8 cellular contexts compared by ENCODE assay signal in the genomic region with DNA sequence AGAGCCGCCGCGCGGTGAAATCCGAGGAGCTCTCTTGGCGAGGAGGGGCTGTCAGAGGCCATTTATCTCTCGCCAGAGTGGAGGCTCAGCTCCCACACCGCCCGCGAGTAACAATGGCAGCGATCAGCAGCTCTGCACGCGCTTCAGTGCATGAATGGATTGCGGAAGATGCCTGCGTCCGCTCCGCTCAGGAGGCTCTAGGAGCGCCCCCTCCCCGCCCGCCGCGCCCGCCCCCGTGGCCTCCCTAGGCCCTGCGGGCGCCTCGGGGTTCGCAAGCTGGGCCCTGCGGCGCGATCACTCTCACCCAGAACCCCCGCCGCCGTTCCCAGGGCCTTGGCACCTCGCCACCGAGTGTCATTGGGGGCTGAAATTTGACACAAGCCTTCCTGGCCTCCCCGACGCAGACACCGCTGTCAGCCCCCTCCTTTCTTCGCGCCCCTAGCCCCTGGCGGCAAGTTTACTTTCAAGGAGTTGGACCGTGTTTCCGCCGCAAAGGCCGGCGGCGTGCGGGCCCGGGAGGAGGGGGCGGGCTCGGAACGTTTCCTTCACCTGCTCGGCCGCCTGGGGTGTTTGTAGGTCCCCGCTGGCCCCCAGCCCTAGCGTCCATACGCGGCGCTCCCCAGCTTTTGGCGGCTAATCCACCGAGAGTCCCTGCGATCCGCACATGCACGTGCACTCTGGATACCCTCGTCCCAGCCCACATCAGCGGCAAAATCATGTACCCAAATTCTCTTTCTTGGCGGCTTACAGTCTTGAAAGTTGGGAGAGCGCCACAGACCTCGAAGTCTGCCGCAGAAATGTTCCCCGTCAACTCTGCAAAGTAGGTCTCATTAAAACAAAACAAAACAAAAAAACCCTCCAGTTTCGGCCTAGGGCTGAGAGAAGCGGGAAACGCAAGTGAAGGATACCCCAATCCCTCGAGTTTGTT. TPM values are rescaled to one million over a fixed set of nuclear protein-coding genes. Genes with fewer than 3 reads are reported as not detected.
A peak's percentile ranks its signal among the peaks of the same experiment; 100 is the strongest.
DNase-seq lines count a peak whose midpoint lies in the region; ATAC-seq and TF ChIP-seq lines count a peak whose summit lies in the region.

No MANE protein-coding gene starts in this region.

- no peak overlapping the region for H3K27ac Mint-ChIP-seq in MCF 10A (ENCODE audit: low read depth, unreplicated experiment)

- H3K4me1 Mint-ChIP-seq in MCF 10A (ENCODE audit: insufficient read depth, unreplicated experiment): no peaks in the 10 kb centered on the region

- TF ChIP-seq CTCF in MCF 10A (IDR thresholded peaks at IDR 0.05; ENCODE audit: unreplicated experiment): no peak

- H3K27me3 Mint-ChIP-seq in MCF 10A (ENCODE audit: insufficient read depth, unreplicated experiment): peaks cover 19% of the 10 kb centered on the region

- no TSS peak for BruUV-seq in MCF 10A (replicated peaks; lab: Mats Ljungman, UMichigan)

- ATAC-seq in HG03469 (IDR thresholded peaks at IDR 0.05; ENCODE audit: unreplicated experiment) (no peak), HG02798 (IDR thresholded peaks at IDR 0.05; ENCODE audit: poor library complexity, unreplicated experiment) (no peak)

- intact Hi-C loops in MCF 10A (cut with micrococcal nuclease): no loop called here

- no peaks in the 10 kb centered on the region for H3K9me3 Mint-ChIP-seq in MCF 10A (ENCODE audit: unreplicated experiment)

- CTCF ChIA-PET in MCF 10A (lab: Yijun Ruan, JAX): no interaction called here

- H3K4me3 Mint-ChIP-seq in MCF 10A (ENCODE audit: unreplicated experiment): peak overlapping the region; percentile 58

- H3K36me3 Mint-ChIP-seq in MCF 10A (ENCODE audit: insufficient read depth, unreplicated experiment): no peaks in the 10 kb centered on the region

- peak; percentile 48 for DNase-seq in ELR (ENCODE audit: low read depth)
- peak; percentile 64 for DNase-seq in NCI-H1092 treated with DMSO at 0.1 percent for 48 hours (lab: John Stamatoyannopoulos, UW)
- peak; percentile 21 for DNase-seq in MCF 10A (ENCODE audit: unreplicated experiment)
- peak; percentile 50 for DNase-seq in kidney tubule cell (ENCODE audit: low spot score)
- peak; percentile 29 for DNase-seq in stimulated activated naive CD4-positive, alpha-beta T cell treated with Interleukin-2 at 50 U/mL for 16 hours (lab: John Stamatoyannopoulos, UW)
- no peak for DNase-seq in ureter (ENCODE audit: low spot score)

- POLR2A ChIA-PET in MCF 10A (lab: Yijun Ruan, JAX): interaction anchor here (0.6 kb wide), 1 partner anchor 50 kb away, joined by 3 read pairs; no protein-coding TSS in a partner anchor

RNA-seq across cellular contexts. Expression of a gene that starts 49.0 kb away (rescaled TPM):
- 7.5 and 12.0 TPM in 2 replicates for total RNA-seq in MCF 10A (2022)
- total RNA-seq in ureter: 41.3 TPM
